ENCODE assay signal across 1 cellular context in the genomic region with DNA sequence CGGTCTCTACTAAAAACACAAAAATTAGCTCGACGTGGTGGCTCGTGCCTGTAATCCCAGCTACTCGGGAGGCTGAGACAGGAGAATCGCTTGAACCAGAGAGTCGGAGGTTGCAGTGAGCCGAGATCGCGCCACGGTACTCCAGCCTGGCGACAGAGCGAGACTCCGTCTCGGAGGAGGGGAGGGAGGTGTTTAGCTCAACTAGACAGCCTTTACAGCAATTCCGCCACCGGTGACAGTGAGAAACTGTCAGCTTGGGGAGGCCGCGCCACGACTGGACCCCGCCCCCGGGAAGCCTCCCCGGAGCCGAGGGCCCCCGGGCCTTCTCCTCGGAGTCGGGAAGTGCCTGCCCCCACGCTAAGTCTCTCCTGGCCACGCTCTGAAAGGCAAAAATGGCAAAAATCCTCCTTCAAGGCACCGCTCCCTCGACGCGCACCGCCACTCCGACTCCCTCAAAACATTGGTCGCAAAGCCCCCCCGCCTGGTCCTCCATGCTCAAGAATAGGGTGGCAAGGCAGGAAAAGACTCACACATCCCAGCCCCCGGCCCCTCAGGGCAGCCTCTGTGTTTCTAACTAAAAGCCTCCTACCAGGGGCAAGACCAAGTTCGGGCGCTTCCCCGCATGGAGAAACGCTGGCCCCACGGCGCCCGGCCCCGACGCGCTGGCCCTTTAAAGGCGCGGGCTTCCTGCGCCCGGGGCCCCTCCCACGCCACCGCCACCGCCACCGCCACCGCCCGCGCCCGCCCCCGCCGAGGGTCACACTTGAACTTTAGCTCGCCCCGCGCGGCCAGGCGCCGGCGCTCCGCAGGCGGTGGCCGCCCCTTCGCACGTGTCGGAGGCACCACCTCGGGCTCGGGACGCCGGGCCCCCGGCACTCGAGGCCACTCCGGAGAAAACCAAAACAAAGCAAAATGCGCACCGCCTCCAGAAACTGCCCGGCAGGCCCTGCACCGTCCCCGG.
TF ChIP-seq lines count a peak whose summit lies in the region.

No MANE protein-coding gene starts in this region.

TF ChIP-seq in HepG2, 621 proteins besides CTCF, POLR2A, EP300 and RAD21 (continued from another document and continues in another):
- TF ChIP-seq, protein P1, sequence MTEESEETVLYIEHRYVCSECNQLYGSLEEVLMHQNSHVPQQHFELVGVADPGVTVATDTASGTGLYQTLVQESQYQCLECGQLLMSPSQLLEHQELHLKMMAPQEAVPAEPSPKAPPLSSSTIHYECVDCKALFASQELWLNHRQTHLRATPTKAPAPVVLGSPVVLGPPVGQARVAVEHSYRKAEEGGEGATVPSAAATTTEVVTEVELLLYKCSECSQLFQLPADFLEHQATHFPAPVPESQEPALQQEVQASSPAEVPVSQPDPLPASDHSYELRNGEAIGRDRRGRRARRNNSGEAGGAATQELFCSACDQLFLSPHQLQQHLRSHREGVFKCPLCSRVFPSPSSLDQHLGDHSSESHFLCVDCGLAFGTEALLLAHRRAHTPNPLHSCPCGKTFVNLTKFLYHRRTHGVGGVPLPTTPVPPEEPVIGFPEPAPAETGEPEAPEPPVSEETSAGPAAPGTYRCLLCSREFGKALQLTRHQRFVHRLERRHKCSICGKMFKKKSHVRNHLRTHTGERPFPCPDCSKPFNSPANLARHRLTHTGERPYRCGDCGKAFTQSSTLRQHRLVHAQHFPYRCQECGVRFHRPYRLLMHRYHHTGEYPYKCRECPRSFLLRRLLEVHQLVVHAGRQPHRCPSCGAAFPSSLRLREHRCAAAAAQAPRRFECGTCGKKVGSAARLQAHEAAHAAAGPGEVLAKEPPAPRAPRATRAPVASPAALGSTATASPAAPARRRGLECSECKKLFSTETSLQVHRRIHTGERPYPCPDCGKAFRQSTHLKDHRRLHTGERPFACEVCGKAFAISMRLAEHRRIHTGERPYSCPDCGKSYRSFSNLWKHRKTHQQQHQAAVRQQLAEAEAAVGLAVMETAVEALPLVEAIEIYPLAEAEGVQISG (CRISPR knock-in tag; IDR thresholded peaks at IDR 0.05): peak; percentile 43
- TF ChIP-seq ZNF605 (CRISPR knock-in tag; IDR thresholded peaks at IDR 0.05): peak; percentile 58
- TF ChIP-seq, protein P2, sequence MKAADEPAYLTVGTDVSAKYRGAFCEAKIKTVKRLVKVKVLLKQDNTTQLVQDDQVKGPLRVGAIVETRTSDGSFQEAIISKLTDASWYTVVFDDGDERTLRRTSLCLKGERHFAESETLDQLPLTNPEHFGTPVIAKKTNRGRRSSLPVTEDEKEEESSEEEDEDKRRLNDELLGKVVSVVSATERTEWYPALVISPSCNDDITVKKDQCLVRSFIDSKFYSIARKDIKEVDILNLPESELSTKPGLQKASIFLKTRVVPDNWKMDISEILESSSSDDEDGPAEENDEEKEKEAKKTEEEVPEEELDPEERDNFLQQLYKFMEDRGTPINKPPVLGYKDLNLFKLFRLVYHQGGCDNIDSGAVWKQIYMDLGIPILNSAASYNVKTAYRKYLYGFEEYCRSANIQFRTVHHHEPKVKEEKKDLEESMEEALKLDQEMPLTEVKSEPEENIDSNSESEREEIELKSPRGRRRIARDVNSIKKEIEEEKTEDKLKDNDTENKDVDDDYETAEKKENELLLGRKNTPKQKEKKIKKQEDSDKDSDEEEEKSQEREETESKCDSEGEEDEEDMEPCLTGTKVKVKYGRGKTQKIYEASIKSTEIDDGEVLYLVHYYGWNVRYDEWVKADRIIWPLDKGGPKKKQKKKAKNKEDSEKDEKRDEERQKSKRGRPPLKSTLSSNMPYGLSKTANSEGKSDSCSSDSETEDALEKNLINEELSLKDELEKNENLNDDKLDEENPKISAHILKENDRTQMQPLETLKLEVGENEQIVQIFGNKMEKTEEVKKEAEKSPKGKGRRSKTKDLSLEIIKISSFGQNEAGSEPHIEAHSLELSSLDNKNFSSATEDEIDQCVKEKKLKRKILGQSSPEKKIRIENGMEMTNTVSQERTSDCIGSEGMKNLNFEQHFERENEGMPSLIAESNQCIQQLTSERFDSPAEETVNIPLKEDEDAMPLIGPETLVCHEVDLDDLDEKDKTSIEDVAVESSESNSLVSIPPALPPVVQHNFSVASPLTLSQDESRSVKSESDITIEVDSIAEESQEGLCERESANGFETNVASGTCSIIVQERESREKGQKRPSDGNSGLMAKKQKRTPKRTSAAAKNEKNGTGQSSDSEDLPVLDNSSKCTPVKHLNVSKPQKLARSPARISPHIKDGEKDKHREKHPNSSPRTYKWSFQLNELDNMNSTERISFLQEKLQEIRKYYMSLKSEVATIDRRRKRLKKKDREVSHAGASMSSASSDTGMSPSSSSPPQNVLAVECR (CRISPR knock-in tag; IDR thresholded peaks at IDR 0.05; ENCODE audit: borderline replicate concordance): peak; percentile 11
- TF ChIP-seq SAP130 (CRISPR knock-in tag; IDR thresholded peaks at IDR 0.05; ENCODE audit: low read depth): peak; percentile 74
- TF ChIP-seq ZFP82 (CRISPR knock-in tag; IDR thresholded peaks at IDR 0.05; ENCODE audit: borderline replicate concordance): 0 out of 2 replicates have a peak, but pooled peaks have one; percentile 6
- peak; percentile 84 for TF ChIP-seq HNRNPLL (IDR thresholded peaks at IDR 0.05; ENCODE audit: low read depth, low read length, poor library complexity, severe bottlenecking)
- TF ChIP-seq ZNF205 (CRISPR knock-in tag; IDR thresholded peaks at IDR 0.05): no peak
- TF ChIP-seq ZNF883 (CRISPR knock-in tag; IDR thresholded peaks at IDR 0.05; ENCODE audit: not compliant biosample characterization): peak; percentile 9
- TF ChIP-seq PREB (CRISPR knock-in tag; IDR thresholded peaks at IDR 0.05): no peak
- TF ChIP-seq BRCA1 (CRISPR knock-in tag; IDR thresholded peaks at IDR 0.05): peak; percentile 5; the same call in 1 of the 2 replicates
- TF ChIP-seq RFXAP (CRISPR knock-in tag; IDR thresholded peaks at IDR 0.05; ENCODE audit: borderline replicate concordance): 0 out of 2 replicates have a peak, but pooled peaks have one; percentile 75
- peak; percentile 62; the same call in 1 of the 2 replicates for TF ChIP-seq ZNF800 (CRISPR knock-in tag; IDR thresholded peaks at IDR 0.05)
- no peak for TF ChIP-seq POGZ (CRISPR knock-in tag; IDR thresholded peaks at IDR 0.05)
- TF ChIP-seq MTA1 (CRISPR knock-in tag; IDR thresholded peaks at IDR 0.05; ENCODE audit: borderline replicate concordance): peak; percentile 58; the same call in 1 of the 2 replicates
- TF ChIP-seq CENPT (CRISPR knock-in tag; IDR thresholded peaks at IDR 0.05; ENCODE audit: low read depth): no peak
- TF ChIP-seq ZNF709 (CRISPR knock-in tag; IDR thresholded peaks at IDR 0.05): 0 out of 2 replicates have a peak, but pooled peaks have one; percentile 16
- TF ChIP-seq ZNF543 (CRISPR knock-in tag; IDR thresholded peaks at IDR 0.05): peak; percentile 10; the same call in 1 of the 2 replicates
- TF ChIP-seq GZF1 (CRISPR knock-in tag; IDR thresholded peaks at IDR 0.05): no peak
- no peak for TF ChIP-seq ZNF318 (CRISPR knock-in tag; IDR thresholded peaks at IDR 0.05)
- TF ChIP-seq, protein P3, sequence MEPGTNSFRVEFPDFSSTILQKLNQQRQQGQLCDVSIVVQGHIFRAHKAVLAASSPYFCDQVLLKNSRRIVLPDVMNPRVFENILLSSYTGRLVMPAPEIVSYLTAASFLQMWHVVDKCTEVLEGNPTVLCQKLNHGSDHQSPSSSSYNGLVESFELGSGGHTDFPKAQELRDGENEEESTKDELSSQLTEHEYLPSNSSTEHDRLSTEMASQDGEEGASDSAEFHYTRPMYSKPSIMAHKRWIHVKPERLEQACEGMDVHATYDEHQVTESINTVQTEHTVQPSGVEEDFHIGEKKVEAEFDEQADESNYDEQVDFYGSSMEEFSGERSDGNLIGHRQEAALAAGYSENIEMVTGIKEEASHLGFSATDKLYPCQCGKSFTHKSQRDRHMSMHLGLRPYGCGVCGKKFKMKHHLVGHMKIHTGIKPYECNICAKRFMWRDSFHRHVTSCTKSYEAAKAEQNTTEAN (CRISPR knock-in tag; conservative IDR thresholded peaks at IDR 0.05): peak; percentile 24; the same call in 1 of the 2 replicates
- no peak for TF ChIP-seq NONO (IDR thresholded peaks at IDR 0.05)
- TF ChIP-seq NONO (CRISPR knock-in tag; conservative IDR thresholded peaks at IDR 0.05): peak; percentile 32
- TF ChIP-seq ETV6 (CRISPR knock-in tag; conservative IDR thresholded peaks at IDR 0.05): 0 out of 2 replicates have a peak, but pooled peaks have one; percentile 45
- TF ChIP-seq PITX1 (CRISPR knock-in tag; IDR thresholded peaks at IDR 0.05): peak; percentile 47; the same call in 1 of the 2 replicates
- TF ChIP-seq ZNF841 (CRISPR knock-in tag; IDR thresholded peaks at IDR 0.05; ENCODE audit: borderline replicate concordance): peak; percentile 70; the same call in 1 of the 2 replicates
- peak; percentile 77; the same call in 1 of the 2 replicates for TF ChIP-seq ZNF546 (CRISPR knock-in tag; conservative IDR thresholded peaks at IDR 0.05)
- TF ChIP-seq ZNF274 (CRISPR knock-in tag; IDR thresholded peaks at IDR 0.05): no peak
- TF ChIP-seq ATRX (CRISPR knock-in tag; IDR thresholded peaks at IDR 0.05; ENCODE audit: borderline replicate concordance): no peak
- TF ChIP-seq POLR2G (IDR thresholded peaks at IDR 0.05; ENCODE audit: low read depth, low read length): peak; percentile 51; the same call in 1 of the 2 replicates
- peak; percentile 63; the same call in 1 of the 2 replicates for TF ChIP-seq TFDP2 (CRISPR knock-in tag; IDR thresholded peaks at IDR 0.05)
